Comparison of ENCODE assay signal across 1 cellular context in the genomic region with DNA sequence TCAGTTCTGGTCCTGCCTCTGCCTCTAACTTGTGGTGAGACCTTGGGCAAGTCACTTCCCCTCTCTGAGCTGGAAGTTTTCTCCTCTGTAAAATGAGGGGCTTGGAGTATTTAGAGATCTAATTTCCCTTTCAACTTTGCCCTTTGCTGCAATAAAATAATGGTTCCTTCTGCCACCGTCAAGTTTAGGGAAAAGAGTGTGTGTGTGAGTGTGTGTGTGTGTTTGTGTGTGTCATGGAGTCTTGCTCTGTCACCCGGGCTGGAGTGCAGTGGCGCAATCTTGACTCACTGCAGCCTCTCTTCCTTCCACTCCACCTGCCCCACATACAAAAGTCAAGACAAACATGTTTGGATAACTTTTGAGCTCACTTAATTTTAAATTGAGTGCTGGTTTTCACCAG.
A peak's percentile ranks its signal among the peaks of the same experiment; 100 is the strongest.
TF ChIP-seq lines count a peak whose summit lies in the region.

No MANE protein-coding gene starts in this region.

TF ChIP-seq in HepG2, 621 proteins besides CTCF, POLR2A, EP300 and RAD21 (continued from another document and continues in another):
- TF ChIP-seq CSRNP2 (CRISPR knock-in tag; conservative IDR thresholded peaks at IDR 0.05; ENCODE audit: low read depth) (no peak), ZFP90 (CRISPR knock-in tag; IDR thresholded peaks at IDR 0.05; ENCODE audit: borderline replicate concordance) (no peak), CCAR2 (optimal IDR thresholded peaks at IDR 0.05; ENCODE audit: low read depth, low read length) (no peak), MIXL1 (CRISPR knock-in tag; IDR thresholded peaks at IDR 0.05) (0 out of 2 replicates have a peak, but pooled peaks have one; percentile 15), ONECUT2 (CRISPR knock-in tag; IDR thresholded peaks at IDR 0.05) (no peak), TOPORS (CRISPR knock-in tag; IDR thresholded peaks at IDR 0.05) (no peak), DPF2 (CRISPR knock-in tag; IDR thresholded peaks at IDR 0.05; ENCODE audit: borderline replicate concordance, low read depth) (peak; percentile 73; the same call in 1 of the 2 replicates), ZXDC (CRISPR knock-in tag; IDR thresholded peaks at IDR 0.05) (no peak; the same call in 1 of the 2 replicates), RFX3 (CRISPR knock-in tag; IDR thresholded peaks at IDR 0.05) (no peak), WIZ (CRISPR knock-in tag; IDR thresholded peaks at IDR 0.05) (no peak), NCOR1 (IDR thresholded peaks at IDR 0.05; ENCODE audit: borderline replicate concordance, low read length) (no peak; the same call in 1 of the 2 replicates), CHD2 (IDR thresholded peaks at IDR 0.05; ENCODE audit: low read depth, low read length) (no peak), CENPT (CRISPR knock-in tag; IDR thresholded peaks at IDR 0.05; ENCODE audit: low read depth) (no peak), ZNF235 (CRISPR knock-in tag; IDR thresholded peaks at IDR 0.05; ENCODE audit: borderline replicate concordance) (no peak), ZNF761 (CRISPR knock-in tag; conservative IDR thresholded peaks at IDR 0.05) (no peak), ZNF772 (CRISPR knock-in tag; IDR thresholded peaks at IDR 0.05) (peak; percentile 41; the same call in 1 of the 2 replicates), CCDC6 (CRISPR knock-in tag; IDR thresholded peaks at IDR 0.05) (0 out of 2 replicates have a peak, but pooled peaks have one; percentile 28), ZNF18 (CRISPR knock-in tag; IDR thresholded peaks at IDR 0.05; ENCODE audit: insufficient replicate concordance) (no peak), ZFP1 (CRISPR knock-in tag; IDR thresholded peaks at IDR 0.05) (no peak), ZNF546 (CRISPR knock-in tag; conservative IDR thresholded peaks at IDR 0.05) (no peak), ZNF768 (CRISPR knock-in tag; IDR thresholded peaks at IDR 0.05) (no peak), ELF4 (CRISPR knock-in tag; IDR thresholded peaks at IDR 0.05; ENCODE audit: borderline replicate concordance) (no peak; the same call in 1 of the 2 replicates), EHMT2 (IDR thresholded peaks at IDR 0.05; ENCODE audit: borderline replicate concordance, low read depth, low read length) (no peak), ZNF704 (CRISPR knock-in tag; IDR thresholded peaks at IDR 0.05; ENCODE audit: borderline replicate concordance) (no peak), ZNF382 (CRISPR knock-in tag; IDR thresholded peaks at IDR 0.05; ENCODE audit: borderline replicate concordance) (no peak), SIX1 (CRISPR knock-in tag; IDR thresholded peaks at IDR 0.05; ENCODE audit: borderline replicate concordance) (no peak), ZNF766 (CRISPR knock-in tag; IDR thresholded peaks at IDR 0.05; ENCODE audit: borderline replicate concordance) (no peak), ATF2 (CRISPR knock-in tag; IDR thresholded peaks at IDR 0.05) (no peak), ELF1 (CRISPR knock-in tag; IDR thresholded peaks at IDR 0.05) (no peak), ZNF30 (CRISPR knock-in tag; IDR thresholded peaks at IDR 0.05) (no peak), RAD51 (IDR thresholded peaks at IDR 0.05; ENCODE audit: borderline replicate concordance) (no peak)
- TF ChIP-seq, protein P1, sequence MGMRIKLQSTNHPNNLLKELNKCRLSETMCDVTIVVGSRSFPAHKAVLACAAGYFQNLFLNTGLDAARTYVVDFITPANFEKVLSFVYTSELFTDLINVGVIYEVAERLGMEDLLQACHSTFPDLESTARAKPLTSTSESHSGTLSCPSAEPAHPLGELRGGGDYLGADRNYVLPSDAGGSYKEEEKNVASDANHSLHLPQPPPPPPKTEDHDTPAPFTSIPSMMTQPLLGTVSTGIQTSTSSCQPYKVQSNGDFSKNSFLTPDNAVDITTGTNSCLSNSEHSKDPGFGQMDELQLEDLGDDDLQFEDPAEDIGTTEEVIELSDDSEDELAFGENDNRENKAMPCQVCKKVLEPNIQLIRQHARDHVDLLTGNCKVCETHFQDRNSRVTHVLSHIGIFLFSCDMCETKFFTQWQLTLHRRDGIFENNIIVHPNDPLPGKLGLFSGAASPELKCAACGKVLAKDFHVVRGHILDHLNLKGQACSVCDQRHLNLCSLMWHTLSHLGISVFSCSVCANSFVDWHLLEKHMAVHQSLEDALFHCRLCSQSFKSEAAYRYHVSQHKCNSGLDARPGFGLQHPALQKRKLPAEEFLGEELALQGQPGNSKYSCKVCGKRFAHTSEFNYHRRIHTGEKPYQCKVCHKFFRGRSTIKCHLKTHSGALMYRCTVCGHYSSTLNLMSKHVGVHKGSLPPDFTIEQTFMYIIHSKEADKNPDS (CRISPR knock-in tag; IDR thresholded peaks at IDR 0.05) = no peak
- TF ChIP-seq, protein P2, sequence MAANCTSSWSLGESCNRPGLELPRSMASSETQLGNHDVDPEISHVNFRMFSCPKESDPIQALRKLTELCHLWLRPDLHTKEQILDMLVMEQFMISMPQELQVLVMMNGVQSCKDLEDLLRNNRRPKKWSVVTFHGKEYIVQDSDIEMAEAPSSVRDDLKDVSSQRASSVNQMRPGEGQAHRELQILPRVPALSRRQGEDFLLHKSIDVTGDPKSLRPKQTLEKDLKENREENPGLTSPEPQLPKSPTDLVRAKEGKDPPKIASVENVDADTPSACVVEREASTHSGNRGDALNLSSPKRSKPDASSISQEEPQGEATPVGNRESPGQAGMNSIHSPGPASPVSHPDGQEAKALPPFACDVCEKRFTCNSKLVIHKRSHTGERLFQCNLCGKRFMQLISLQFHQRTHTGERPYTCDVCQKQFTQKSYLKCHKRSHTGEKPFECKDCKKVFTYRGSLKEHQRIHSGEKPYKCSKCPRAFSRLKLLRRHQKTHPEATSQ (CRISPR knock-in tag; IDR thresholded peaks at IDR 0.05; ENCODE audit: borderline replicate concordance) = no peak
- TF ChIP-seq, protein P3, sequence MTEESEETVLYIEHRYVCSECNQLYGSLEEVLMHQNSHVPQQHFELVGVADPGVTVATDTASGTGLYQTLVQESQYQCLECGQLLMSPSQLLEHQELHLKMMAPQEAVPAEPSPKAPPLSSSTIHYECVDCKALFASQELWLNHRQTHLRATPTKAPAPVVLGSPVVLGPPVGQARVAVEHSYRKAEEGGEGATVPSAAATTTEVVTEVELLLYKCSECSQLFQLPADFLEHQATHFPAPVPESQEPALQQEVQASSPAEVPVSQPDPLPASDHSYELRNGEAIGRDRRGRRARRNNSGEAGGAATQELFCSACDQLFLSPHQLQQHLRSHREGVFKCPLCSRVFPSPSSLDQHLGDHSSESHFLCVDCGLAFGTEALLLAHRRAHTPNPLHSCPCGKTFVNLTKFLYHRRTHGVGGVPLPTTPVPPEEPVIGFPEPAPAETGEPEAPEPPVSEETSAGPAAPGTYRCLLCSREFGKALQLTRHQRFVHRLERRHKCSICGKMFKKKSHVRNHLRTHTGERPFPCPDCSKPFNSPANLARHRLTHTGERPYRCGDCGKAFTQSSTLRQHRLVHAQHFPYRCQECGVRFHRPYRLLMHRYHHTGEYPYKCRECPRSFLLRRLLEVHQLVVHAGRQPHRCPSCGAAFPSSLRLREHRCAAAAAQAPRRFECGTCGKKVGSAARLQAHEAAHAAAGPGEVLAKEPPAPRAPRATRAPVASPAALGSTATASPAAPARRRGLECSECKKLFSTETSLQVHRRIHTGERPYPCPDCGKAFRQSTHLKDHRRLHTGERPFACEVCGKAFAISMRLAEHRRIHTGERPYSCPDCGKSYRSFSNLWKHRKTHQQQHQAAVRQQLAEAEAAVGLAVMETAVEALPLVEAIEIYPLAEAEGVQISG (CRISPR knock-in tag; IDR thresholded peaks at IDR 0.05) = peak; percentile 31; the same call in 1 of the 2 replicates
- TF ChIP-seq, protein P4, sequence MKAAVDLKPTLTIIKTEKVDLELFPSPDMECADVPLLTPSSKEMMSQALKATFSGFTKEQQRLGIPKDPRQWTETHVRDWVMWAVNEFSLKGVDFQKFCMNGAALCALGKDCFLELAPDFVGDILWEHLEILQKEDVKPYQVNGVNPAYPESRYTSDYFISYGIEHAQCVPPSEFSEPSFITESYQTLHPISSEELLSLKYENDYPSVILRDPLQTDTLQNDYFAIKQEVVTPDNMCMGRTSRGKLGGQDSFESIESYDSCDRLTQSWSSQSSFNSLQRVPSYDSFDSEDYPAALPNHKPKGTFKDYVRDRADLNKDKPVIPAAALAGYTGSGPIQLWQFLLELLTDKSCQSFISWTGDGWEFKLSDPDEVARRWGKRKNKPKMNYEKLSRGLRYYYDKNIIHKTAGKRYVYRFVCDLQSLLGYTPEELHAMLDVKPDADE (CRISPR knock-in tag; IDR thresholded peaks at IDR 0.05) = no peak
